In genomic region chr4:81838586-81838985, GRCh38 we compare ENCODE assay signal across 9 cellular contexts.
"Had no signal": no experiment of that assay in that cellular context is flagged by ENCODE, and none has a peak within 500 bp of the region (broad histone marks: within the 10 kb centered on the region; RNA-seq: fewer than 3 reads in every experiment).

No MANE protein-coding gene starts in this region.

- H3K4me3 ChIP-seq: K562 had no signal

- H3K27me3 Mint-ChIP-seq: IgD-negative memory B cell had no signal

- ATAC-seq: HepG2, K562 had no signal

- H3K27ac Mint-ChIP-seq: IgD-negative memory B cell had no signal

- FAIRE-seq: HepG2, HTR-8/SVneo, K562 had no signal

- H3K4me3 Mint-ChIP-seq: IgD-negative memory B cell had no signal

- DNase-seq: IMR-90, Karpas-422, KBM-7, KG1 had no signal

- H3K36me3 Mint-ChIP-seq: IgD-negative memory B cell had no signal

- H3K9me3 Mint-ChIP-seq: IgD-negative memory B cell had no signal

- H3K27ac ChIP-seq: HL-60 had no signal
